26 cellular contexts compared by ENCODE assay signal in the genomic region with DNA sequence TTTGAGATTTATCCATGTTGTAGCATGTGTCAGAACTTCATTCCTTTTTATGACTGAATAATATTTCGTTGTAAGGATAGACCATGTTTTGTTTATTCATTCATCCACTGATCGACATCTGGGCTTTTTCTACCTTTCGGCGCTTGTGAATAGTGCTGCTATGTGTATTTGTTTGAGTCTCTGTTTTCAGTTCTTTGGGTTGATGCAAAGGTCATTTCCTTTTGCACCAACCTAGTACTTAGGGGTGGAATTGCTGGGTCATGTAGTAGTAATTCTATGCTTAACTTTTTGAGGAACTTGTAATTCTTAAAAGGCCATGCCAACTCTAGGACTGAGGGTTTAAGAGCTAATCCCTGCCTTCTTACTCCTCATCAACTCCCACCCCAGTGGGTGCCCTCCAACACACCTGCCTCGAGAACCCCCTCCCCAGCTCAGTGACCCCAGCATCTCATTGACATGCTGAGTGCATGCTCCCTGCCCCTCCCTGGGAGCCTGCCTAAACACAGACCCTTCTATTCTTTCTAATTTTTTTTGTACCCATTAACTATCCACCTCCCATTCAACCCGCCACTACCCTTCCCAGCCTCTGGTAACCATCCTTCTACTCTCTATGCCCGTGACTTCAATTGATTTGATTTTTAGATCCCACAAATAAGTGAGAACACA. TPM values are rescaled to one million over a fixed set of nuclear protein-coding genes. Genes with fewer than 3 reads are reported as not detected.
DNase-seq lines count a peak whose midpoint lies in the region; ATAC-seq, FAIRE-seq and TF ChIP-seq lines count a peak whose summit lies in the region.
"Had no signal": no experiment of that assay in that cellular context is flagged by ENCODE, and none has a peak within 500 bp of the region (broad histone marks: within the 10 kb centered on the region; RNA-seq: fewer than 3 reads in every experiment).

No MANE protein-coding gene starts in this region.

- H3K27me3 Mint-ChIP-seq in CD14-positive monocyte (ENCODE audit: low read depth in 3 of 3) (peaks cover 0 to 6% (median 0%) of the 10 kb centered on the region in 3 donors), neural progenitor cell (ENCODE audit: insufficient read depth, low read depth) (peaks cover 4% of the 10 kb centered on the region)
- no peaks in the 10 kb centered on the region for H3K27me3 Mint-ChIP-seq in dendritic cell treated with granulocyte-macrophage colony-stimulating factor and Interleukin-4, amounts not matched to agents 40 ng/mL and 50 ng/mL, for 4 days
- H3K27me3 Mint-ChIP-seq: CD4-positive, alpha-beta memory T cell had no signal

- no peak overlapping the region for H3K27ac ChIP-seq in neural progenitor cell
- H3K27ac ChIP-seq: A549; BLaER1 treated with 17β-estradiol and CSF1 and Interleukin-3, amounts not matched to agents 10 nM and 100 nM; RWPE1 had no signal

- ATAC-seq in GM18858 (IDR thresholded peaks at IDR 0.05; ENCODE audit: unreplicated experiment) (no peak), HG03432 (IDR thresholded peaks at IDR 0.05; ENCODE audit: unreplicated experiment) (no peak)
- ATAC-seq: A549, K562, Panc1 had no signal

- no peaks in the 10 kb centered on the region for H3K79me2 ChIP-seq in neural progenitor cell (ENCODE audit: low read depth)

- peaks cover 13% of the 10 kb centered on the region for H3K4me1 Mint-ChIP-seq in CD14-positive monocyte
- H3K4me1 Mint-ChIP-seq in dendritic cell treated with granulocyte-macrophage colony-stimulating factor and Interleukin-4, amounts not matched to agents 40 ng/mL and 50 ng/mL, for 4 days (ENCODE audit: low read depth) = peaks cover 33% of the 10 kb centered on the region
- H3K4me1 Mint-ChIP-seq in neural progenitor cell = peaks cover 40% of the 10 kb centered on the region

- H3K36me3 Mint-ChIP-seq in CD14-positive monocyte (peaks cover 0 to 11% of the 10 kb centered on the region in 2 donors), neural progenitor cell (peaks cover 27% of the 10 kb centered on the region)
- H3K36me3 Mint-ChIP-seq in dendritic cell treated with granulocyte-macrophage colony-stimulating factor and Interleukin-4, amounts not matched to agents 40 ng/mL and 50 ng/mL, for 4 days (ENCODE audit: low read depth) = peaks cover 12% of the 10 kb centered on the region

- H2AFZ ChIP-seq in neural progenitor cell (replicated peaks) = no peak overlapping the region

- H3K27ac Mint-ChIP-seq in CD14-positive monocyte = peak overlapping the region in 4 of 7 donors; percentile 82 to 87 (median 85)
- peak overlapping the region; percentile 56 for H3K27ac Mint-ChIP-seq in dendritic cell treated with granulocyte-macrophage colony-stimulating factor and Interleukin-4, amounts not matched to agents 40 ng/mL and 50 ng/mL, for 4 days
- peak overlapping the region; percentile 55 for H3K27ac Mint-ChIP-seq in neural progenitor cell
- H3K27ac Mint-ChIP-seq: CD4-positive, alpha-beta memory T cell had no signal

- no peak overlapping the region for H3K4me2 ChIP-seq in neural progenitor cell
- H3K4me2 ChIP-seq: A549; BLaER1 treated with 17β-estradiol and CSF1 and Interleukin-3, amounts not matched to agents 10 nM and 100 nM had no signal

- no peak for FAIRE-seq in HTR-8/SVneo (lab: Jason Lieb, UNC)
- FAIRE-seq: A549, G401.6, H1, K562 had no signal

- H3K9ac ChIP-seq in neural progenitor cell = no peak overlapping the region
- H3K9ac ChIP-seq: BLaER1 treated with 17β-estradiol and CSF1 and Interleukin-3, amounts not matched to agents 10 nM and 100 nM had no signal

- H3K4me3 Mint-ChIP-seq in CD14-positive monocyte (no peak overlapping the region), neural progenitor cell (no peak overlapping the region)
- H3K4me3 Mint-ChIP-seq in dendritic cell treated with granulocyte-macrophage colony-stimulating factor and Interleukin-4, amounts not matched to agents 40 ng/mL and 50 ng/mL, for 4 days = no peak overlapping the region
- H3K4me3 Mint-ChIP-seq: CD4-positive, alpha-beta memory T cell had no signal

- peaks cover 4% of the 10 kb centered on the region for H4K20me1 ChIP-seq in neural progenitor cell (ENCODE audit: low read depth)

- peaks cover 7% of the 10 kb centered on the region for H3F3A ChIP-seq in neural progenitor cell (ENCODE audit: low read depth)

- no peak for TF ChIP-seq CTCF in CD14-positive monocyte (IDR thresholded peaks at IDR 0.05)
- no peak for TF ChIP-seq CTCF in neural progenitor cell (IDR thresholded peaks at IDR 0.05)

- no peak overlapping the region for H3K4me3 ChIP-seq in neural progenitor cell
- H3K4me3 ChIP-seq: A549; BLaER1 treated with 17β-estradiol and CSF1 and Interleukin-3, amounts not matched to agents 10 nM and 100 nM; K562 had no signal

- H3K4me1 ChIP-seq in neural progenitor cell = peaks cover 8% of the 10 kb centered on the region
- H3K4me1 ChIP-seq: A549 had no signal

- H3K27me3 ChIP-seq in neural progenitor cell = no peaks in the 10 kb centered on the region
- H3K27me3 ChIP-seq: BLaER1 treated with 17β-estradiol and CSF1 and Interleukin-3, amounts not matched to agents 10 nM and 100 nM had no signal

- H3K9me3 ChIP-seq in neural progenitor cell (ENCODE audit: low read depth) = no peaks in the 10 kb centered on the region
- H3K9me3 ChIP-seq: A549; BLaER1 treated with 17β-estradiol and CSF1 and Interleukin-3, amounts not matched to agents 10 nM and 100 nM had no signal

- H3K9me3 Mint-ChIP-seq in CD14-positive monocyte (peaks cover 0 to 1% (median 0%) of the 10 kb centered on the region in 7 donors), neural progenitor cell (peaks cover 7% of the 10 kb centered on the region)
- no peaks in the 10 kb centered on the region for H3K9me3 Mint-ChIP-seq in dendritic cell treated with granulocyte-macrophage colony-stimulating factor and Interleukin-4, amounts not matched to agents 40 ng/mL and 50 ng/mL, for 4 days

- intact Hi-C loops in CD14-positive monocyte (cut with micrococcal nuclease) = no loop called here
- intact Hi-C loops in dendritic cell treated with granulocyte-macrophage colony-stimulating factor and Interleukin-4, amounts not matched to agents 40 ng/mL and 50 ng/mL, for 4 days (cut with micrococcal nuclease) = no loop called here

- no peaks in the 10 kb centered on the region for H3K36me3 ChIP-seq in neural progenitor cell

- DNase-seq in CD14-positive monocyte (ENCODE audit: low spot score) (no peak), MV-4-11 (lab: John Stamatoyannopoulos, UW) (peak; percentile 42), neural progenitor cell (ENCODE audit: low spot score) (no peak), HTR-8/SVneo (ENCODE audit: insufficient read length, low spot score) (no peak)
- DNase-seq: AML-193; CD4-positive, alpha-beta memory T cell; COR-L47; DMS53; Kasumi-1; NCI-H2029; NCI-H446 treated with DMSO at 0.1 percent for 48 hours; NCI-H526; NCI-H82; NK-92 treated with Interleukin-12 subunit alpha and Interleukin-12 subunit beta, amount 100 ng/mL, for 24 hours; SHP77; SW 1271 had no signal

RNA-seq across cellular contexts. Expression of a gene that starts 51.2 kb away (rescaled TPM):
- polyA plus RNA-seq in CD14-positive monocyte = 1 to 10 TPM; 4.9 to 8.7 TPM
- total RNA-seq in neural progenitor cell (ENCODE audit: low replicate concordance) = 7.3 and 7.9 TPM in 2 replicates
